In the genomic region with DNA sequence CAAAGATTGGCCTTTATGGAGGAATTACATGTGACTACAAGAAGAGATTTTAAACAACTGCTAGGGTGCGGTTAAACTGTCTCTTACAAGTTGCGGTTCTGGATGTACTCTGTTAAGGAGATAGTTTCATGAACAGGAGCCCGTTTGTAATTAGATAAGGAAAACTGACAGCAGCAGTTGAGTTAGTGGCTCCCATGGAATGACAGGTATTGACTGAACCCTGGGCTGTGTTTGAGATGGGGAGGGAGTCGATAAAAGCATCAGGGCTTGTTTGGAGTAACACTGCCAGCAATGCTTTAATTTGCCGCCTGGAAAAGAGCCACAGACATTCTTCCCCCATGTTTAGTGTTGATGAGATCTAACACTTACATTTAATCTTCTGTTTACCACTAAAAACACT, we compare ENCODE assay signal across 2 cellular contexts.
TF ChIP-seq lines count a peak whose summit lies in the region.

No MANE protein-coding gene starts in this region.

TF ChIP-seq in WTC11, 78 proteins besides CTCF, POLR2A, EP300 and RAD21 (continued from another document):
- TF ChIP-seq, protein P1, sequence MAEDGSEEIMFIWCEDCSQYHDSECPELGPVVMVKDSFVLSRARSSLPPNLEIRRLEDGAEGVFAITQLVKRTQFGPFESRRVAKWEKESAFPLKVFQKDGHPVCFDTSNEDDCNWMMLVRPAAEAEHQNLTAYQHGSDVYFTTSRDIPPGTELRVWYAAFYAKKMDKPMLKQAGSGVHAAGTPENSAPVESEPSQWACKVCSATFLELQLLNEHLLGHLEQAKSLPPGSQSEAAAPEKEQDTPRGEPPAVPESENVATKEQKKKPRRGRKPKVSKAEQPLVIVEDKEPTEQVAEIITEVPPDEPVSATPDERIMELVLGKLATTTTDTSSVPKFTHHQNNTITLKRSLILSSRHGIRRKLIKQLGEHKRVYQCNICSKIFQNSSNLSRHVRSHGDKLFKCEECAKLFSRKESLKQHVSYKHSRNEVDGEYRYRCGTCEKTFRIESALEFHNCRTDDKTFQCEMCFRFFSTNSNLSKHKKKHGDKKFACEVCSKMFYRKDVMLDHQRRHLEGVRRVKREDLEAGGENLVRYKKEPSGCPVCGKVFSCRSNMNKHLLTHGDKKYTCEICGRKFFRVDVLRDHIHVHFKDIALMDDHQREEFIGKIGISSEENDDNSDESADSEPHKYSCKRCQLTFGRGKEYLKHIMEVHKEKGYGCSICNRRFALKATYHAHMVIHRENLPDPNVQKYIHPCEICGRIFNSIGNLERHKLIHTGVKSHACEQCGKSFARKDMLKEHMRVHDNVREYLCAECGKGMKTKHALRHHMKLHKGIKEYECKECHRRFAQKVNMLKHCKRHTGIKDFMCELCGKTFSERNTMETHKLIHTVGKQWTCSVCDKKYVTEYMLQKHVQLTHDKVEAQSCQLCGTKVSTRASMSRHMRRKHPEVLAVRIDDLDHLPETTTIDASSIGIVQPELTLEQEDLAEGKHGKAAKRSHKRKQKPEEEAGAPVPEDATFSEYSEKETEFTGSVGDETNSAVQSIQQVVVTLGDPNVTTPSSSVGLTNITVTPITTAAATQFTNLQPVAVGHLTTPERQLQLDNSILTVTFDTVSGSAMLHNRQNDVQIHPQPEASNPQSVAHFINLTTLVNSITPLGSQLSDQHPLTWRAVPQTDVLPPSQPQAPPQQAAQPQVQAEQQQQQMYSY (CRISPR knock-in tag; IDR thresholded peaks at IDR 0.05) = no peak
- TF ChIP-seq TEAD4 (CRISPR knock-in tag; IDR thresholded peaks at IDR 0.05) (no peak), IRF2 (CRISPR knock-in tag; IDR thresholded peaks at IDR 0.05; ENCODE audit: borderline replicate concordance, low read depth) (no peak), ZNF317 (CRISPR knock-in tag; IDR thresholded peaks at IDR 0.05; ENCODE audit: borderline replicate concordance, low read depth) (no peak), NR3C1 (CRISPR knock-in tag; conservative IDR thresholded peaks at IDR 0.05; ENCODE audit: low read depth) (no peak), ELF4 (CRISPR knock-in tag; IDR thresholded peaks at IDR 0.05; ENCODE audit: low read depth) (no peak), FOXP1 (CRISPR knock-in tag; IDR thresholded peaks at IDR 0.05; ENCODE audit: borderline replicate concordance) (no peak)
- TF ChIP-seq, protein P2, sequence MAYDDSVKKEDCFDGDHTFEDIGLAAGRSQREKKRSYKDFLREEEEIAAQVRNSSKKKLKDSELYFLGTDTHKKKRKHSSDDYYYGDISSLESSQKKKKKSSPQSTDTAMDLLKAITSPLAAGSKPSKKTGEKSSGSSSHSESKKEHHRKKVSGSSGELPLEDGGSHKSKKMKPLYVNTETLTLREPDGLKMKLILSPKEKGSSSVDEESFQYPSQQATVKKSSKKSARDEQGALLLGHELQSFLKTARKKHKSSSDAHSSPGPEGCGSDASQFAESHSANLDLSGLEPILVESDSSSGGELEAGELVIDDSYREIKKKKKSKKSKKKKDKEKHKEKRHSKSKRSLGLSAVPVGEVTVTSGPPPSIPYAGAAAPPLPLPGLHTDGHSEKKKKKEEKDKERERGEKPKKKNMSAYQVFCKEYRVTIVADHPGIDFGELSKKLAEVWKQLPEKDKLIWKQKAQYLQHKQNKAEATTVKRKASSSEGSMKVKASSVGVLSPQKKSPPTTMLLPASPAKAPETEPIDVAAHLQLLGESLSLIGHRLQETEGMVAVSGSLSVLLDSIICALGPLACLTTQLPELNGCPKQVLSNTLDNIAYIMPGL (CRISPR knock-in tag; IDR thresholded peaks at IDR 0.05) = no peak
- TF ChIP-seq, protein P3, sequence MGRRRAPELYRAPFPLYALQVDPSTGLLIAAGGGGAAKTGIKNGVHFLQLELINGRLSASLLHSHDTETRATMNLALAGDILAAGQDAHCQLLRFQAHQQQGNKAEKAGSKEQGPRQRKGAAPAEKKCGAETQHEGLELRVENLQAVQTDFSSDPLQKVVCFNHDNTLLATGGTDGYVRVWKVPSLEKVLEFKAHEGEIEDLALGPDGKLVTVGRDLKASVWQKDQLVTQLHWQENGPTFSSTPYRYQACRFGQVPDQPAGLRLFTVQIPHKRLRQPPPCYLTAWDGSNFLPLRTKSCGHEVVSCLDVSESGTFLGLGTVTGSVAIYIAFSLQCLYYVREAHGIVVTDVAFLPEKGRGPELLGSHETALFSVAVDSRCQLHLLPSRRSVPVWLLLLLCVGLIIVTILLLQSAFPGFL (CRISPR knock-in tag; IDR thresholded peaks at IDR 0.05; ENCODE audit: borderline replicate concordance) = no peak
- TF ChIP-seq, protein P4, sequence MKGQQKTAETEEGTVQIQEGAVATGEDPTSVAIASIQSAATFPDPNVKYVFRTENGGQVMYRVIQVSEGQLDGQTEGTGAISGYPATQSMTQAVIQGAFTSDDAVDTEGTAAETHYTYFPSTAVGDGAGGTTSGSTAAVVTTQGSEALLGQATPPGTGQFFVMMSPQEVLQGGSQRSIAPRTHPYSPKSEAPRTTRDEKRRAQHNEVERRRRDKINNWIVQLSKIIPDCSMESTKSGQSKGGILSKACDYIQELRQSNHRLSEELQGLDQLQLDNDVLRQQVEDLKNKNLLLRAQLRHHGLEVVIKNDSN (CRISPR knock-in tag; IDR thresholded peaks at IDR 0.05) = no peak
- TF ChIP-seq, protein P5, sequence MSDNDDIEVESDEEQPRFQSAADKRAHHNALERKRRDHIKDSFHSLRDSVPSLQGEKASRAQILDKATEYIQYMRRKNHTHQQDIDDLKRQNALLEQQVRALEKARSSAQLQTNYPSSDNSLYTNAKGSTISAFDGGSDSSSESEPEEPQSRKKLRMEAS (CRISPR knock-in tag; IDR thresholded peaks at IDR 0.05) = no peak

TF ChIP-seq in HepG2, 621 proteins besides CTCF, POLR2A, EP300 and RAD21 (continued from another document):
- TF ChIP-seq, protein P6, sequence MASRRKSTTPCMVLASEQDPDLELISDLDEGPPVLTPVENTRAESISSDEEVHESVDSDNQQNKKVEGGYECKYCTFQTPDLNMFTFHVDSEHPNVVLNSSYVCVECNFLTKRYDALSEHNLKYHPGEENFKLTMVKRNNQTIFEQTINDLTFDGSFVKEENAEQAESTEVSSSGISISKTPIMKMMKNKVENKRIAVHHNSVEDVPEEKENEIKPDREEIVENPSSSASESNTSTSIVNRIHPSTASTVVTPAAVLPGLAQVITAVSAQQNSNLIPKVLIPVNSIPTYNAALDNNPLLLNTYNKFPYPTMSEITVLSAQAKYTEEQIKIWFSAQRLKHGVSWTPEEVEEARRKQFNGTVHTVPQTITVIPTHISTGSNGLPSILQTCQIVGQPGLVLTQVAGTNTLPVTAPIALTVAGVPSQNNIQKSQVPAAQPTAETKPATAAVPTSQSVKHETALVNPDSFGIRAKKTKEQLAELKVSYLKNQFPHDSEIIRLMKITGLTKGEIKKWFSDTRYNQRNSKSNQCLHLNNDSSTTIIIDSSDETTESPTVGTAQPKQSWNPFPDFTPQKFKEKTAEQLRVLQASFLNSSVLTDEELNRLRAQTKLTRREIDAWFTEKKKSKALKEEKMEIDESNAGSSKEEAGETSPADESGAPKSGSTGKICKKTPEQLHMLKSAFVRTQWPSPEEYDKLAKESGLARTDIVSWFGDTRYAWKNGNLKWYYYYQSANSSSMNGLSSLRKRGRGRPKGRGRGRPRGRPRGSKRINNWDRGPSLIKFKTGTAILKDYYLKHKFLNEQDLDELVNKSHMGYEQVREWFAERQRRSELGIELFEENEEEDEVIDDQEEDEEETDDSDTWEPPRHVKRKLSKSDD (CRISPR knock-in tag; IDR thresholded peaks at IDR 0.05; ENCODE audit: low read depth) = no peak
- TF ChIP-seq HNF4G (IDR thresholded peaks at IDR 0.05; ENCODE audit: borderline replicate concordance, low read depth, low read length) (no peak), HNF4G (CRISPR knock-in tag; IDR thresholded peaks at IDR 0.05; ENCODE audit: borderline replicate concordance, low read depth) (no peak), TCF7 (IDR thresholded peaks at IDR 0.05; ENCODE audit: low read depth) (no peak), KLF12 (CRISPR knock-in tag; IDR thresholded peaks at IDR 0.05; ENCODE audit: borderline replicate concordance) (no peak), ZNF670 (CRISPR knock-in tag; IDR thresholded peaks at IDR 0.05; ENCODE audit: borderline replicate concordance) (no peak), RBAK (CRISPR knock-in tag; IDR thresholded peaks at IDR 0.05) (no peak), ZNF292 (CRISPR knock-in tag; IDR thresholded peaks at IDR 0.05; ENCODE audit: borderline replicate concordance, low read depth) (no peak), ZNF564 (CRISPR knock-in tag; IDR thresholded peaks at IDR 0.05) (no peak), FOXP1 (IDR thresholded peaks at IDR 0.05) (no peak), FOXP1 (CRISPR knock-in tag; IDR thresholded peaks at IDR 0.05) (no peak), ZBTB21 (CRISPR knock-in tag; IDR thresholded peaks at IDR 0.05) (no peak)
- TF ChIP-seq, protein P7, sequence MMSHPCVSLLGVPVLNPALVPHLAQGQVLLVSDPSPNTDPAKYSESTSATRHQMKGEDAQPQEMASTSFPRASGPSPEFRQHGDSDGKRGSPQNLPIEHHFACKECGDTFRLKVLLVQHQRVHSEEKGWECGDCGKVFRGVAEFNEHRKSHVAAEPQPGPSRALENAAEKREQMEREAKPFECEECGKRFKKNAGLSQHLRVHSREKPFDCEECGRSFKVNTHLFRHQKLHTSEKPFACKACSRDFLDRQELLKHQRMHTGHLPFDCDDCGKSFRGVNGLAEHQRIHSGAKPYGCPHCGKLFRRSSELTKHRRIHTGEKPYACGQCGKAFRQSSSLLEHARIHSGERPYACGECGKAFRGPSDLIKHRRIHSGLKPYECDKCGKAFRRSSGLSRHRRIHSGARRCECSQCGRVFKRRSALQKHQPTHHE (CRISPR knock-in tag; IDR thresholded peaks at IDR 0.05; ENCODE audit: borderline replicate concordance) = no peak
- TF ChIP-seq, protein P8, sequence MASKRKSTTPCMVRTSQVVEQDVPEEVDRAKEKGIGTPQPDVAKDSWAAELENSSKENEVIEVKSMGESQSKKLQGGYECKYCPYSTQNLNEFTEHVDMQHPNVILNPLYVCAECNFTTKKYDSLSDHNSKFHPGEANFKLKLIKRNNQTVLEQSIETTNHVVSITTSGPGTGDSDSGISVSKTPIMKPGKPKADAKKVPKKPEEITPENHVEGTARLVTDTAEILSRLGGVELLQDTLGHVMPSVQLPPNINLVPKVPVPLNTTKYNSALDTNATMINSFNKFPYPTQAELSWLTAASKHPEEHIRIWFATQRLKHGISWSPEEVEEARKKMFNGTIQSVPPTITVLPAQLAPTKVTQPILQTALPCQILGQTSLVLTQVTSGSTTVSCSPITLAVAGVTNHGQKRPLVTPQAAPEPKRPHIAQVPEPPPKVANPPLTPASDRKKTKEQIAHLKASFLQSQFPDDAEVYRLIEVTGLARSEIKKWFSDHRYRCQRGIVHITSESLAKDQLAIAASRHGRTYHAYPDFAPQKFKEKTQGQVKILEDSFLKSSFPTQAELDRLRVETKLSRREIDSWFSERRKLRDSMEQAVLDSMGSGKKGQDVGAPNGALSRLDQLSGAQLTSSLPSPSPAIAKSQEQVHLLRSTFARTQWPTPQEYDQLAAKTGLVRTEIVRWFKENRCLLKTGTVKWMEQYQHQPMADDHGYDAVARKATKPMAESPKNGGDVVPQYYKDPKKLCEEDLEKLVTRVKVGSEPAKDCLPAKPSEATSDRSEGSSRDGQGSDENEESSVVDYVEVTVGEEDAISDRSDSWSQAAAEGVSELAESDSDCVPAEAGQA (IDR thresholded peaks at IDR 0.05; ENCODE audit: low read depth) = no peak
- TF ChIP-seq, protein P8 (CRISPR knock-in tag; IDR thresholded peaks at IDR 0.05; ENCODE audit: borderline replicate concordance) = no peak
